ENCODE assay signal across 8 cellular contexts in genomic region chr7:39465055-39465929, GRCh38.
A peak's percentile ranks its signal among the peaks of the same experiment; 100 is the strongest.
DNase-seq lines count a peak whose midpoint lies in the region; ATAC-seq and TF ChIP-seq lines count a peak whose summit lies in the region.

No MANE protein-coding gene starts in this region.

- in situ Hi-C loops in T47D (cut with HindIII; ENCODE audit: low pct_unique_long_range_greater_than_20kb, low sequenced_read_pairs), result no loop called here

- H3K4me1 ChIP-seq in HUES64 (ENCODE audit: insufficient read depth, low read length), result peaks cover 42% of the 10 kb centered on the region

- 47% methylated on average over 16 of the region's 18 CpGs for WGBS in HUES64

- CTCF ChIA-PET in RWPE1 (lab: Yijun Ruan, JAX), result interaction anchor here (0.5 to 1.3 kb wide), 7 partner anchors 46 to 667 kb away, joined by 3 to 5 read pairs (median 3); no protein-coding TSS in a partner anchor

- POLR2A ChIA-PET in RWPE1 (lab: Yijun Ruan, JAX; ENCODE audit: low non-redundant PET), result no interaction called here

- peak; percentile 69 for ATAC-seq in GM21423 (IDR thresholded peaks at IDR 0.05; ENCODE audit: unreplicated experiment)

- DNase-seq in SHP77 (lab: John Stamatoyannopoulos, UW) (peak; percentile 53 to 57), SHP77 treated with DMSO at 0.1 percent for 48 hours (lab: John Stamatoyannopoulos, UW) (no peak), RWPE1 (ENCODE audit: low spot score) (peak; percentile 69), T47D (ENCODE audit: low read depth in 1 of 2, low spot score in 1 of 2) (peak; percentile 55 to 77), kidney epithelial cell (ENCODE audit: low read depth) (peak; percentile 31)
- peak; percentile 9 for DNase-seq in stimulated activated CD8-positive, alpha-beta memory T cell treated with anti-CD3 and anti-CD28 coated beads, Interleukin-4, amount 100 ng/mL, for 24 hours (ENCODE audit: low read depth)

- H3K27me3 ChIP-seq in HUES64 (ENCODE audit: insufficient read depth, low read length) (no peaks in the 10 kb centered on the region), kidney epithelial cell (ENCODE audit: control insufficient read depth, insufficient read depth, low read length) (no peaks in the 10 kb centered on the region)

- H3K36me3 ChIP-seq in HUES64 (ENCODE audit: insufficient read depth, low read length) (no peaks in the 10 kb centered on the region), kidney epithelial cell (ENCODE audit: control insufficient read depth, insufficient read depth, low read length) (no peaks in the 10 kb centered on the region)

- H3K27ac ChIP-seq in HUES64 (ENCODE audit: low read depth, low read length) (no peak overlapping the region), RWPE1 (no peak overlapping the region)

- peak overlapping the region; percentile 32; the same call in 1 of the 2 replicates for H3K9ac ChIP-seq in HUES64 (ENCODE audit: low read depth, low read length)

- TF ChIP-seq CTCF in RWPE1 (conservative IDR thresholded peaks at IDR 0.05; ENCODE audit: low read depth) (peak; percentile 90), kidney epithelial cell (IDR thresholded peaks at IDR 0.05; ENCODE audit: insufficient read depth, low read length, poor library complexity, severe bottlenecking) (peak; percentile 73)

- no peaks in the 10 kb centered on the region for H3K9me3 ChIP-seq in HUES64 (ENCODE audit: insufficient read depth, low read depth, low read length)

- H3K4me3 ChIP-seq in HUES64 (ENCODE audit: low read length) (no peak overlapping the region), kidney epithelial cell (ENCODE audit: low read depth, low read length) (no peak overlapping the region)
